ENCODE assay signal across 5 cellular contexts in genomic region chr1:244794516-244794915, GRCh38. TPM values are rescaled to one million over a fixed set of nuclear protein-coding genes. Genes with fewer than 3 reads are reported as not detected.
DNase-seq lines count a peak whose midpoint lies in the region; ATAC-seq, FAIRE-seq and TF ChIP-seq lines count a peak whose summit lies in the region.
"Not testable (repeated sequence)": the region's sequence is repeated elsewhere in the genome, so short reads cannot be mapped to it uniquely, and the experiment has no call there.

No MANE protein-coding gene starts in this region.

- not testable (repeated sequence) for TF ChIP-seq POLR2A in K562 (conservative IDR thresholded peaks at IDR 0.05)

- not testable (repeated sequence) for TF ChIP-seq EP300 in K562 (IDR thresholded peaks at IDR 0.05; ENCODE audit: low read length)

- not testable (repeated sequence) for TF ChIP-seq RAD21 in K562 (CRISPR knock-in tag; conservative IDR thresholded peaks at IDR 0.05 in 1 of 2, IDR thresholded peaks at IDR 0.05 in 1 of 2); liver (IDR thresholded peaks at IDR 0.05)

- intact Hi-C loops in K562 (cut with micrococcal nuclease); left colon (cut with DNase I, micrococcal nuclease); mucosa of descending colon (cut with DNase I, micrococcal nuclease): not testable (repeated sequence)

- H2AFZ ChIP-seq in K562 (ENCODE audit: low read depth, low read length): peak overlapping the region; percentile 1; the same call in 1 of the 2 replicates

- H3K79me2 ChIP-seq in K562 (ENCODE audit: control insufficient read depth, insufficient read depth, low read length): not testable (repeated sequence)

- H3K27ac ChIP-seq in HEK293 (ENCODE audit: extremely low read depth, low read depth, low read length); K562 (ENCODE audit: extremely low read depth, low read depth, low read length); liver (ENCODE audit: low read depth in 1 of 2, low read length in 2 of 2): not testable (repeated sequence)

- H3K36me3 ChIP-seq in HEK293 (ENCODE audit: control insufficient read depth in 2 of 2, insufficient read depth in 1 of 2, low read length in 2 of 2); K562 (ENCODE audit: control insufficient read depth, insufficient read depth, low read length); liver (ENCODE audit: control insufficient read depth in 4 of 4, insufficient read depth in 3 of 4, low read depth in 1 of 4, low read length in 3 of 4); mucosa of descending colon (ENCODE audit: low read depth): not testable (repeated sequence)

- H3K4me2 ChIP-seq in K562 (ENCODE audit: insufficient read depth, low read length): not testable (repeated sequence)

- not testable (repeated sequence) for ATAC-seq in K562
- ATAC-seq in left colon (peak; percentile 45), mucosa of descending colon (peak; percentile 13)

- CTCF ChIA-PET in HEK293 (lab: Yijun Ruan, JAX): interaction anchor here (7.0 kb wide), 1 partner anchor 191 kb away, joined by 161 read pairs; no protein-coding TSS in a partner anchor
- CTCF ChIA-PET in K562 (lab: Yijun Ruan, JAX; ENCODE audit: low intra/inter-chr PET ratio): interaction anchor here (2.4 kb wide), 1 partner anchor 191 kb away, joined by 17 read pairs; no protein-coding TSS in a partner anchor

- H3K27me3 ChIP-seq in K562 (ENCODE audit: control insufficient read depth in 2 of 2, insufficient read depth in 2 of 2, low read length in 2 of 2): peaks cover 13 to 35% of the 10 kb centered on the region in 2 experiments; a peak in 4 of 5 replicates
- not testable (repeated sequence) for H3K27me3 ChIP-seq in liver (ENCODE audit: control insufficient read depth in 4 of 4, insufficient read depth in 4 of 4, low read length in 3 of 4)

- not testable (repeated sequence) for TF ChIP-seq CTCF in HEK293 (tag by site-specific recombination; IDR thresholded peaks at IDR 0.05); K562 (IDR thresholded peaks at IDR 0.05 in 2 of 3, conservative IDR thresholded peaks at IDR 0.05 in 1 of 3; ENCODE audit: insufficient read depth in 2 of 3, low read depth in 1 of 3, low read length in 3 of 3); liver (IDR thresholded peaks at IDR 0.05; ENCODE audit: low read depth, low read length, missing input control); mucosa of descending colon (IDR thresholded peaks at IDR 0.05)

- not testable (repeated sequence) for DNase-seq in K562 (ENCODE audit: extremely low read depth in 1 of 4, low spot score in 3 of 4); left colon; mucosa of descending colon

- H3K9me3 ChIP-seq in HEK293 (ENCODE audit: control insufficient read depth, insufficient read depth, low read depth, low read length); K562 (replicated peaks; ENCODE audit: control insufficient read depth, insufficient read depth, low read depth, low read length); liver (ENCODE audit: control insufficient read depth in 4 of 4, low read length in 3 of 4); mucosa of descending colon: not testable (repeated sequence)

- not testable (repeated sequence) for H4K20me1 ChIP-seq in K562 (replicated peaks; ENCODE audit: control insufficient read depth, insufficient read depth, low read length)

- in situ Hi-C loops in K562 (cut with MboI): not testable (repeated sequence)

- not testable (repeated sequence) for H3K4me1 ChIP-seq in HEK293 (ENCODE audit: control insufficient read depth, insufficient read depth, low read length); K562 (replicated peaks in 1 of 2; ENCODE audit: control insufficient read depth in 2 of 2, insufficient read depth in 2 of 2, low read length in 2 of 2); liver (ENCODE audit: control insufficient read depth in 4 of 4, insufficient read depth in 4 of 4, low read length in 3 of 4); mucosa of descending colon (ENCODE audit: low read depth)

- not testable (repeated sequence) for H3K4me3 ChIP-seq in HEK293 (ENCODE audit: low read depth, low read length); K562; liver (ENCODE audit: low read depth in 1 of 3, low read length in 3 of 3); mucosa of descending colon

- not testable (repeated sequence) for FAIRE-seq in K562 (lab: Jason Lieb, UNC)

- WGBS in K562 (ENCODE audit: insufficient coverage, low coverage, missing lambda C conversion rate): 8% methylated on average over 6 of the region's 6 CpGs
- WGBS in liver: 37% methylated on average over 6 of the region's 6 CpGs

- POLR2A ChIA-PET in HEK293 (lab: Yijun Ruan, JAX): not testable (repeated sequence)
- POLR2A ChIA-PET in K562 (lab: Yijun Ruan, JAX): interaction anchor here (0.6 to 1.0 kb wide), 2 partner anchors 22 to 554 kb away, joined by 3 to 4 read pairs; no protein-coding TSS in a partner anchor

- H3K9ac ChIP-seq in K562 (ENCODE audit: insufficient read depth in 1 of 2, low read depth in 2 of 2, low read length in 2 of 2); liver (ENCODE audit: low read depth in 1 of 2, low read length in 2 of 2): not testable (repeated sequence)

- not testable (repeated sequence) for H3K9me1 ChIP-seq in K562 (ENCODE audit: control insufficient read depth, insufficient read depth, low read length)

- not testable (repeated sequence) for BruUV-seq in K562 (replicated peaks; lab: Mats Ljungman, UMichigan)

TF ChIP-seq in HEK293, 187 proteins besides CTCF, POLR2A, EP300 and RAD21:
- peak; percentile 86 for TF ChIP-seq ZBTB17 (tag by site-specific recombination; IDR thresholded peaks at IDR 0.05)

TF ChIP-seq in liver, 16 proteins besides CTCF, POLR2A, EP300 and RAD21:
- peak; percentile 28 to 93 for TF ChIP-seq JUND (IDR thresholded peaks at IDR 0.05)
- peak; percentile 34 for TF ChIP-seq ZBTB33 (IDR thresholded peaks at IDR 0.05)
- peak; percentile 21 to 67 for TF ChIP-seq HNF4A (conservative IDR thresholded peaks at IDR 0.05)
- TF ChIP-seq YY1 (IDR thresholded peaks at IDR 0.05): peak; percentile 62
- TF ChIP-seq RXRA (IDR thresholded peaks at IDR 0.05): peak in 1 of 2 donors; percentile 74

RNA-seq across cellular contexts. Expression of gene COX20, which starts 40.9 kb away (rescaled TPM):
- total RNA-seq in K562 (2011; cell fraction: chromatin; rRNA removed; ENCODE audit: low replicate concordance): 12.0 and 57.2 TPM in 2 replicates
- 9.8 and 15.1 TPM in 2 replicates for total RNA-seq in K562 (2011; cell fraction: nucleolus; rRNA removed)
- 27.4 and 66.6 TPM in 2 replicates for total RNA-seq in K562 (2011; cell fraction: nucleoplasm; rRNA removed)
- total RNA-seq in K562 (2014; rRNA removed) (41.5 and 47.2 TPM in 2 replicates), K562 (2014; rRNA removed; fragmentation: Illumina TruSeq; extraction: Trizol) (72.8 and 92.9 TPM in 2 replicates), K562 (2015; rRNA removed; fragmentation: Illumina TruSeq; extraction: Trizol) (77.9 and 84.3 TPM in 2 replicates), K562 (2021) (51.6 and 60.0 TPM in 2 replicates), left colon (10 to 100 TPM; 21.8 to 30.5 TPM), liver (10 to 100 TPM; 16.7 to 17.1 TPM), mucosa of descending colon (10 to 100 TPM; 18.9 to 37.7 (median 32.3) TPM)
- polyA plus RNA-seq in K562 (2011; rRNA removed) (30.6 and 55.6 TPM in 2 replicates), K562 (2014; fragmentation: Illumina TruSeq; extraction: Trizol) (99.5 and 106 TPM in 2 replicates), K562 (2014; fragmentation: Nextera tagmentation; extraction: Ambion mirVana) (100 to 1,000 TPM; 145 to 171 TPM), K562 (2014; rRNA removed) (122 and 192 TPM in 2 replicates), liver (10 to 100 TPM; 20.9 to 45.7 TPM)
- 10.0 and 20.6 TPM in 2 replicates for polyA plus RNA-seq in K562 (2011; cell fraction: cytosol; rRNA removed)
- polyA plus RNA-seq in K562 (2011; cell fraction: nucleus; rRNA removed): 19.3 and 20.9 TPM in 2 replicates
- polyA plus RNA-seq in K562 (2012): 47.6 and 108 TPM in 2 replicates
- 27.2 and 34.7 TPM in 2 replicates for polyA minus RNA-seq in K562 (2011; rRNA and poly(A)+ RNA removed)
- polyA minus RNA-seq in K562 (2011; cell fraction: cytosol; rRNA and poly(A)+ RNA removed): 6.5 and 6.7 TPM in 2 replicates
- 30.8 and 45.2 TPM in 2 replicates for polyA minus RNA-seq in K562 (2011; cell fraction: nucleus; rRNA and poly(A)+ RNA removed)
